In the genomic region with DNA sequence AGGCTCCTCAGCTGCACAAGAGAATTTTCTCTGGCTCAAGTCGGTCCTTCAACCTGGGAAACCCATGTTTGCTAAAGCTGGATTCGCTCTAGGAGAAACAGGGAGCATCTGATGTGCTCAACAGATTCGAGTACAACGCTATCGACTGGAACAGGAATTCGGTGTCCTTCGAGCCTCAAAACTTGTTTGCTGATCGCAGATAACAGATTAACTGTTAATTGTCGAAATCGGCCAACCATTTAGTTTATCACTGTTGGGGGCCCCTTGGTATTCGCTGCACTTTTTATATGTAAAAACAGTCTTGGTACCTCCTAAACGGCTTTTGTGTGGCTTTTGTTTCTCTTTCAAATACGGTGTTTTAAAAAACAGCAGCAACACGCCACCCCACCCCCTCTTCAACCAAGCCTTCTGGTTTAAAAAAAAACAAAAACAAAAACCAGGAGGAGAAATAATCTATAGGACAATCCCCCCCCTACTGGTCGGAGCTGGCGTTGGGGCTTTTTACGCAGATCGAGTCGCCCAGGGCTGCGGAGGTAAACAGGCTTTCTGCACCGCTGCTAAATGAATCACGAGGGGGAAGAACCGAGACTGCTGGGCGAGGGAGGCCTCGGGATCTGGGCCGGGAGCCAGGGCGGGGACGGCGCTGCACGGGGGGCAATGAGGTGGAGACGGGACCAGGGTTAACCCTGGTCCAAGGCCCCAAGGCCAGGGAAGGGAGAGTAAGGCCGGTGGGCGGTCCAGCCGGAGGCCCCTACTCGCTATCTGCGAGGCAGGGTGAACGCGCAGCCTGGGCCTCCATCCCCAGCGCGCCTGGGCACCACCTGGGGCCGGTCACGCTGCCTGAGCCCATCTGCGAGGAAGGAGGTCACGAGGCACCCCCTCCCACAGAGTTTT, we compare ENCODE assay signal across 8 cellular contexts.
A peak's percentile ranks its signal among the peaks of the same experiment; 100 is the strongest.
DNase-seq lines count a peak whose midpoint lies in the region; ATAC-seq and TF ChIP-seq lines count a peak whose summit lies in the region.

No MANE protein-coding gene starts in this region.

- H3K4me2 ChIP-seq in OCI-LY1 (ENCODE audit: low read length) (peak overlapping the region; percentile 69), fibroblast of lung (ENCODE audit: extremely low read depth, insufficient read depth, low read length) (no peak overlapping the region)

- no peaks in the 10 kb centered on the region for H3K9me2 ChIP-seq in OCI-LY1 (ENCODE audit: low read depth, low read length)

- H3K4me3 ChIP-seq in cardiac muscle cell (no peak overlapping the region), right atrium auricular region (no peak overlapping the region), OCI-LY1 (ENCODE audit: low read depth, low read length, poor library complexity, severe bottlenecking) (peak overlapping the region; percentile 36), fibroblast of lung (replicated peaks in 1 of 4; ENCODE audit: control extremely low read depth in 1 of 4, insufficient read depth in 1 of 4, low read depth in 3 of 4, low read length in 4 of 4) (peak overlapping the region in 1 of 4 experiments; percentile 20), retinal pigment epithelial cell (ENCODE audit: low read length) (peak overlapping the region; percentile 13)

- H3K79me2 ChIP-seq in OCI-LY1 (ENCODE audit: insufficient read depth, low read length) (no peaks in the 10 kb centered on the region), fibroblast of lung (ENCODE audit: control insufficient read depth, insufficient read depth, low read length) (no peaks in the 10 kb centered on the region)

- TF ChIP-seq CTCF in cardiac muscle cell (IDR thresholded peaks at IDR 0.05; ENCODE audit: low read depth, low read length) = peak; percentile 57
- TF ChIP-seq CTCF in right atrium auricular region (IDR thresholded peaks at IDR 0.05) = peak in 1 of 2 donors; percentile 56
- TF ChIP-seq CTCF in OCI-LY1 (IDR thresholded peaks at IDR 0.05; ENCODE audit: low read length) = peak; percentile 61
- peak in 1 of 2 donors; percentile 58 for TF ChIP-seq CTCF in fibroblast of lung (conservative IDR thresholded peaks at IDR 0.05 in 1 of 2, IDR thresholded peaks at IDR 0.05 in 1 of 2; ENCODE audit: low read depth in 1 of 2, low read length in 2 of 2)
- peak; percentile 68 for TF ChIP-seq CTCF in retinal pigment epithelial cell (conservative IDR thresholded peaks at IDR 0.05; ENCODE audit: low read depth, low read length)

- H3K27me3 ChIP-seq in cardiac muscle cell (peaks cover 17% of the 10 kb centered on the region), right atrium auricular region (peaks cover 0 to 3% of the 10 kb centered on the region in 2 donors), OCI-LY1 (ENCODE audit: insufficient read depth, low read length) (no peaks in the 10 kb centered on the region), fibroblast of lung (ENCODE audit: control insufficient read depth, insufficient read depth, low read length) (no peaks in the 10 kb centered on the region)

- no peaks in the 10 kb centered on the region for H3K36me3 ChIP-seq in cardiac muscle cell
- no peaks in the 10 kb centered on the region for H3K36me3 ChIP-seq in right atrium auricular region
- no peaks in the 10 kb centered on the region for H3K36me3 ChIP-seq in OCI-LY1 (ENCODE audit: insufficient read depth, low read length)
- no peaks in the 10 kb centered on the region for H3K36me3 ChIP-seq in fibroblast of lung (ENCODE audit: control insufficient read depth, insufficient read depth, low read length)

- DNase-seq in cardiac muscle cell (ENCODE audit: low read depth in 1 of 2, low spot score in 1 of 2) (peak; percentile 82 to 83), right atrium auricular region (ENCODE audit: low spot score) (no peak), activated T-cell treated with anti-CD3 and anti-CD28 coated beads for 1 hour (ENCODE audit: low read depth) (peak; percentile 67), fibroblast of lung (ENCODE audit: low read depth in 2 of 2) (peak; percentile 73 to 81), retinal pigment epithelial cell (ENCODE audit: low read depth) (peak; percentile 81), iPS-NIHi11 (ENCODE audit: low spot score) (no peak)

- H3K9me3 ChIP-seq in cardiac muscle cell (ENCODE audit: low read depth) (no peaks in the 10 kb centered on the region), right atrium auricular region (no peaks in the 10 kb centered on the region), OCI-LY1 (ENCODE audit: low read length) (no peaks in the 10 kb centered on the region), fibroblast of lung (ENCODE audit: control insufficient read depth, insufficient read depth, low read depth, low read length) (no peaks in the 10 kb centered on the region)

- H3K9ac ChIP-seq in OCI-LY1 (ENCODE audit: low read length) (peak overlapping the region; percentile 91), fibroblast of lung (ENCODE audit: insufficient read depth, low read length) (no peak overlapping the region)

- ATAC-seq in HG03457 (IDR thresholded peaks at IDR 0.05; ENCODE audit: unreplicated experiment) = peak; percentile 42

- H3F3A ChIP-seq in OCI-LY1 (ENCODE audit: insufficient read depth, low read length) = 0 out of 2 replicates have a peak, but pooled peaks cover 4% of the 10 kb centered on the region

- no peak overlapping the region for H2AFZ ChIP-seq in OCI-LY1 (ENCODE audit: low read length)
- no peak overlapping the region for H2AFZ ChIP-seq in fibroblast of lung (ENCODE audit: low read length)

- H3K4me1 ChIP-seq in cardiac muscle cell (ENCODE audit: low read depth) = peaks cover 59% of the 10 kb centered on the region
- peaks cover 0 to 61% of the 10 kb centered on the region in 2 donors for H3K4me1 ChIP-seq in right atrium auricular region
- H3K4me1 ChIP-seq in OCI-LY1 (ENCODE audit: insufficient read depth, low read length, severe bottlenecking) = peaks cover 83% of the 10 kb centered on the region
- peaks cover 5% of the 10 kb centered on the region for H3K4me1 ChIP-seq in fibroblast of lung (ENCODE audit: control insufficient read depth, extremely low read depth, insufficient read depth, low read length)

- no peak overlapping the region for H3K27ac ChIP-seq in cardiac muscle cell
- H3K27ac ChIP-seq in right atrium auricular region = peak overlapping the region in 1 of 2 donors; percentile 20
- H3K27ac ChIP-seq in OCI-LY1 (ENCODE audit: low read depth, low read length, poor library complexity, severe bottlenecking) = peak overlapping the region; percentile 98
- H3K27ac ChIP-seq in fibroblast of lung (ENCODE audit: insufficient read depth, low read length) = no peak overlapping the region

- H4K20me1 ChIP-seq in OCI-LY1 (ENCODE audit: insufficient read depth, low read length) = no peaks in the 10 kb centered on the region
- no peaks in the 10 kb centered on the region for H4K20me1 ChIP-seq in fibroblast of lung (ENCODE audit: control insufficient read depth, extremely low read depth, insufficient read depth, low read length)

Comparison
In these comparisons a context has a peak if more than half of its experiments do, and no peak if none do; other contexts are left out.
1. DNase-seq: peak in cardiac muscle cell (2 of 2), activated T-cell treated with anti-CD3 and anti-CD28 coated beads for 1 hour (single experiment), fibroblast of lung (2 of 2) and retinal pigment epithelial cell (single experiment); none in right atrium auricular region (single experiment) and iPS-NIHi11 (single experiment).
2. H3K4me3 ChIP-seq: peak in OCI-LY1 (single experiment) and retinal pigment epithelial cell (single experiment); none in cardiac muscle cell (single experiment) and right atrium auricular region (0 of 2).